In the genomic region with DNA sequence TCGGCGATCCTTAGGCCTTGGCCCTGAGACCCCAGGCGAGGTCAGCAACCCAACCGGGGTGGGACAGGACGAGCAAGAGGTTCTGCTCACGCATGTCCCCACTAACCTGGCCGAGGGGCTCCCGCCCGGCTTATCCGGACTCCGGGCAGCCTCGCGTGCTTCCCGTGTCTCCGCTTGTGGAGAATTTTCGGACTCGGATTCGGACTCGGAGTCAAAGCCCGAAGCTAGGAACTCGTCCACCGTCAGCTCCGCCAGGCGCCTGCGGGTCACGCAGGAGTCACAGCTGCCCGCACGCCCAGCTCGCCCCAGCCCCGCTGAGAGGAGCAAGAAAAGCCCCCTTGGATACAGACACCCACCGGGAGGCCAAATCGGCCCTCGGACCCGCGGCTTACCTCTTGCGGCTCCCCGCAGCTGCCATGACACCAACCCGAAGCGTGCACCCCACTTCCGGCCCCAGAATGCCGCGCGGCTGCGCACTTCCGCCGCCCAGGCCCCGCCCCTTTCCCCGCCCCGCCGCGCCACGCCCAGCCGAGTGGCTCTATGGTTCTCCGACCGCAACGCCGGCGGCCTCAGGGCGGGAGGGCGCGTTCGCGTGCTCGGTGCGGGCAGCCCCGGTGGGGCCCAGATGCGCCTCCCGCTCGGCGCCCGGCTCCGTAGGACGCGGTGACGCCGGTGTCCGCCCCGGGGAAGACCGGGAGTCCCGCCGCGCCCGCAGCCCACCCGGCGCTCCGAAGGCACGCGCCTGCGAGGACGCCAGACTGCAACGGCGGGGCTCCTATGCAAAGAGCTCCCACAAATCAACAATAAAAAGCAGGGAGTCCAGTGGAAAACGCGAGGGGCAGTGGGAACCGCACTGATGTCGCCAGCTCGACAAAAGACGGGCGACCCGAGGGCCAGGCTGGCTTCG, we compare ENCODE assay signal across 1 cellular context.
TF ChIP-seq lines count a peak whose summit lies in the region.

A gene (minus strand): TSS at position 434 of the 907 bp plus-strand sequence. CDS start 16 bp downstream, at position 418.

TF ChIP-seq in HEK293, 187 proteins besides CTCF, POLR2A, EP300 and RAD21 (continued from another document and continues in another):
- TF ChIP-seq SP3 (tag by site-specific recombination; IDR thresholded peaks at IDR 0.05) (peak; percentile 86), ZNF707 (tag by site-specific recombination; IDR thresholded peaks at IDR 0.05) (0 out of 2 replicates have a peak, but pooled peaks have one; percentile 42), ZNF416 (tag by site-specific recombination; IDR thresholded peaks at IDR 0.05) (no peak), ZNF248 (tag by site-specific recombination; IDR thresholded peaks at IDR 0.05) (no peak), ZNF571 (tag by site-specific recombination; IDR thresholded peaks at IDR 0.05) (no peak), MEIS1 (CRISPR knock-in tag; IDR thresholded peaks at IDR 0.05; ENCODE audit: borderline replicate concordance) (no peak), ZBTB8A (tag by site-specific recombination; IDR thresholded peaks at IDR 0.05) (peak; percentile 54), KLF8 (tag by site-specific recombination; IDR thresholded peaks at IDR 0.05) (peak; percentile 93), ZNF132 (tag by site-specific recombination; IDR thresholded peaks at IDR 0.05; ENCODE audit: borderline replicate concordance) (no peak), GLI4 (tag by site-specific recombination; IDR thresholded peaks at IDR 0.05) (no peak), ZNF24 (tag by site-specific recombination; IDR thresholded peaks at IDR 0.05) (no peak), ZNF23 (tag by site-specific recombination; IDR thresholded peaks at IDR 0.05; ENCODE audit: borderline replicate concordance) (no peak), ZNF610 (tag by site-specific recombination; IDR thresholded peaks at IDR 0.05; ENCODE audit: borderline replicate concordance) (no peak), ZNF169 (tag by site-specific recombination; IDR thresholded peaks at IDR 0.05) (no peak), ZNF843 (tag by site-specific recombination; IDR thresholded peaks at IDR 0.05) (peak; percentile 45; the same call in 1 of the 2 replicates), KLF16 (tag by site-specific recombination; IDR thresholded peaks at IDR 0.05) (peak; percentile 75), ZNF701 (tag by site-specific recombination; IDR thresholded peaks at IDR 0.05) (no peak), GLIS1 (tag by site-specific recombination; IDR thresholded peaks at IDR 0.05) (peak; percentile 55), ZBTB21 (tag by site-specific recombination; IDR thresholded peaks at IDR 0.05) (no peak), ZBTB1 (tag by site-specific recombination; IDR thresholded peaks at IDR 0.05) (no peak), ZFP37 (tag by site-specific recombination; IDR thresholded peaks at IDR 0.05) (no peak), WT1 (tag by site-specific recombination; IDR thresholded peaks at IDR 0.05) (0 out of 2 replicates have a peak, but pooled peaks have one; percentile 15), ZSCAN30 (tag by site-specific recombination; IDR thresholded peaks at IDR 0.05) (0 out of 2 replicates have a peak, but pooled peaks have one; percentile 47), ZNF354C (tag by site-specific recombination; IDR thresholded peaks at IDR 0.05; ENCODE audit: borderline replicate concordance, low read depth) (no peak), ZNF514 (tag by site-specific recombination; IDR thresholded peaks at IDR 0.05) (no peak), ZNF292 (tag by site-specific recombination; IDR thresholded peaks at IDR 0.05; ENCODE audit: borderline replicate concordance, low read depth) (no peak), ZNF335 (tag by site-specific recombination; conservative IDR thresholded peaks at IDR 0.05) (peak; percentile 70), FEZF1 (tag by site-specific recombination; IDR thresholded peaks at IDR 0.05) (no peak), ZNF677 (tag by site-specific recombination; IDR thresholded peaks at IDR 0.05) (no peak), ZNF202 (tag by site-specific recombination; IDR thresholded peaks at IDR 0.05; ENCODE audit: borderline replicate concordance) (no peak), ZIC2 (tag by site-specific recombination; IDR thresholded peaks at IDR 0.05) (peak; percentile 51; the same call in 1 of the 2 replicates)
- TF ChIP-seq, protein P1, sequence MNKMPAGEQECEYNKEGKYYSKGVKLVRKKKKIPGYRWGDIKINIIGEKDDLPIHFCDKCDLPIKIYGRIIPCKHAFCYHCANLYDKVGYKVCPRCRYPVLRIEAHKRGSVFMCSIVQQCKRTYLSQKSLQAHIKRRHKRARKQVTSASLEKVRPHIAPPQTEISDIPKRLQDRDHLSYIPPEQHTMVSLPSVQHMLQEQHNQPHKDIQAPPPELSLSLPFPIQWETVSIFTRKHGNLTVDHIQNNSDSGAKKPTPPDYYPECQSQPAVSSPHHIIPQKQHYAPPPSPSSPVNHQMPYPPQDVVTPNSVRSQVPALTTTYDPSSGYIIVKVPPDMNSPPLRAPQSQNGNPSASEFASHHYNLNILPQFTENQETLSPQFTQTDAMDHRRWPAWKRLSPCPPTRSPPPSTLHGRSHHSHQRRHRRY (tag by site-specific recombination; IDR thresholded peaks at IDR 0.05): no peak
- TF ChIP-seq, protein P2, sequence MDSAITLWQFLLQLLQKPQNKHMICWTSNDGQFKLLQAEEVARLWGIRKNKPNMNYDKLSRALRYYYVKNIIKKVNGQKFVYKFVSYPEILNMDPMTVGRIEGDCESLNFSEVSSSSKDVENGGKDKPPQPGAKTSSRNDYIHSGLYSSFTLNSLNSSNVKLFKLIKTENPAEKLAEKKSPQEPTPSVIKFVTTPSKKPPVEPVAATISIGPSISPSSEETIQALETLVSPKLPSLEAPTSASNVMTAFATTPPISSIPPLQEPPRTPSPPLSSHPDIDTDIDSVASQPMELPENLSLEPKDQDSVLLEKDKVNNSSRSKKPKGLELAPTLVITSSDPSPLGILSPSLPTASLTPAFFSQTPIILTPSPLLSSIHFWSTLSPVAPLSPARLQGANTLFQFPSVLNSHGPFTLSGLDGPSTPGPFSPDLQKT (IDR thresholded peaks at IDR 0.05; ENCODE audit: borderline replicate concordance, low read depth, low read length): peak; percentile 20; the same call in 1 of the 2 replicates
- TF ChIP-seq, protein P3, sequence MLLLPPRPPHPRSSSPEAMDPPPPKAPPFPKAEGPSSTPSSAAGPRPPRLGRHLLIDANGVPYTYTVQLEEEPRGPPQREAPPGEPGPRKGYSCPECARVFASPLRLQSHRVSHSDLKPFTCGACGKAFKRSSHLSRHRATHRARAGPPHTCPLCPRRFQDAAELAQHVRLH (tag by site-specific recombination; IDR thresholded peaks at IDR 0.05): peak; percentile 76; the same call in 1 of the 2 replicates
- TF ChIP-seq, protein P4, sequence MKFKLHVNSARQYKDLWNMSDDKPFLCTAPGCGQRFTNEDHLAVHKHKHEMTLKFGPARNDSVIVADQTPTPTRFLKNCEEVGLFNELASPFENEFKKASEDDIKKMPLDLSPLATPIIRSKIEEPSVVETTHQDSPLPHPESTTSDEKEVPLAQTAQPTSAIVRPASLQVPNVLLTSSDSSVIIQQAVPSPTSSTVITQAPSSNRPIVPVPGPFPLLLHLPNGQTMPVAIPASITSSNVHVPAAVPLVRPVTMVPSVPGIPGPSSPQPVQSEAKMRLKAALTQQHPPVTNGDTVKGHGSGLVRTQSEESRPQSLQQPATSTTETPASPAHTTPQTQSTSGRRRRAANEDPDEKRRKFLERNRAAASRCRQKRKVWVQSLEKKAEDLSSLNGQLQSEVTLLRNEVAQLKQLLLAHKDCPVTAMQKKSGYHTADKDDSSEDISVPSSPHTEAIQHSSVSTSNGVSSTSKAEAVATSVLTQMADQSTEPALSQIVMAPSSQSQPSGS (tag by site-specific recombination; IDR thresholded peaks at IDR 0.05; ENCODE audit: low read depth): no peak
- TF ChIP-seq, protein P5, sequence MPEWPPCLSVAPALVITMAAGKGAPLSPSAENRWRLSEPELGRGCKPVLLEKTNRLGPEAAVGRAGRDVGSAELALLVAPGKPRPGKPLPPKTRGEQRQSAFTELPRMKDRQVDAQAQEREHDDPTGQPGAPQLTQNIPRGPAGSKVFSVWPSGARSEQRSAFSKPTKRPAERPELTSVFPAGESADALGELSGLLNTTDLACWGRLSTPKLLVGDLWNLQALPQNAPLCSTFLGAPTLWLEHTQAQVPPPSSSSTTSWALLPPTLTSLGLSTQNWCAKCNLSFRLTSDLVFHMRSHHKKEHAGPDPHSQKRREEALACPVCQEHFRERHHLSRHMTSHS (tag by site-specific recombination; IDR thresholded peaks at IDR 0.05): 0 out of 2 replicates have a peak, but pooled peaks have one; percentile 18
- TF ChIP-seq, protein P6, sequence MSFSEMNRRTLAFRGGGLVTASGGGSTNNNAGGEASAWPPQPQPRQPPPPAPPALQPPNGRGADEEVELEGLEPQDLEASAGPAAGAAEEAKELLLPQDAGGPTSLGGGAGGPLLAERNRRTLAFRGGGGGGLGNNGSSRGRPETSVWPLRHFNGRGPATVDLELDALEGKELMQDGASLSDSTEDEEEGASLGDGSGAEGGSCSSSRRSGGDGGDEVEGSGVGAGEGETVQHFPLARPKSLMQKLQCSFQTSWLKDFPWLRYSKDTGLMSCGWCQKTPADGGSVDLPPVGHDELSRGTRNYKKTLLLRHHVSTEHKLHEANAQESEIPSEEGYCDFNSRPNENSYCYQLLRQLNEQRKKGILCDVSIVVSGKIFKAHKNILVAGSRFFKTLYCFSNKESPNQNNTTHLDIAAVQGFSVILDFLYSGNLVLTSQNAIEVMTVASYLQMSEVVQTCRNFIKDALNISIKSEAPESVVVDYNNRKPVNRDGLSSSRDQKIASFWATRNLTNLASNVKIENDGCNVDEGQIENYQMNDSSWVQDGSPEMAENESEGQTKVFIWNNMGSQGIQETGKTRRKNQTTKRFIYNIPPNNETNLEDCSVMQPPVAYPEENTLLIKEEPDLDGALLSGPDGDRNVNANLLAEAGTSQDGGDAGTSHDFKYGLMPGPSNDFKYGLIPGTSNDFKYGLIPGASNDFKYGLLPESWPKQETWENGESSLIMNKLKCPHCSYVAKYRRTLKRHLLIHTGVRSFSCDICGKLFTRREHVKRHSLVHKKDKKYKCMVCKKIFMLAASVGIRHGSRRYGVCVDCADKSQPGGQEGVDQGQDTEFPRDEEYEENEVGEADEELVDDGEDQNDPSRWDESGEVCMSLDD (tag by site-specific recombination; IDR thresholded peaks at IDR 0.05): peak; percentile 70
- TF ChIP-seq, protein P7, sequence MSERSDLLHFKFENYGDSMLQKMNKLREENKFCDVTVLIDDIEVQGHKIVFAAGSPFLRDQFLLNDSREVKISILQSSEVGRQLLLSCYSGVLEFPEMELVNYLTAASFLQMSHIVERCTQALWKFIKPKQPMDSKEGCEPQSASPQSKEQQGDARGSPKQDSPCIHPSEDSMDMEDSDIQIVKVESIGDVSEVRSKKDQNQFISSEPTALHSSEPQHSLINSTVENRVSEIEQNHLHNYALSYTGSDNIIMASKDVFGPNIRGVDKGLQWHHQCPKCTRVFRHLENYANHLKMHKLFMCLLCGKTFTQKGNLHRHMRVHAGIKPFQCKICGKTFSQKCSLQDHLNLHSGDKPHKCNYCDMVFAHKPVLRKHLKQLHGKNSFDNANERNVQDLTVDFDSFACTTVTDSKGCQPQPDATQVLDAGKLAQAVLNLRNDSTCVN (tag by site-specific recombination; optimal IDR thresholded peaks at IDR 0.05): peak; percentile 84
- TF ChIP-seq, protein P8, sequence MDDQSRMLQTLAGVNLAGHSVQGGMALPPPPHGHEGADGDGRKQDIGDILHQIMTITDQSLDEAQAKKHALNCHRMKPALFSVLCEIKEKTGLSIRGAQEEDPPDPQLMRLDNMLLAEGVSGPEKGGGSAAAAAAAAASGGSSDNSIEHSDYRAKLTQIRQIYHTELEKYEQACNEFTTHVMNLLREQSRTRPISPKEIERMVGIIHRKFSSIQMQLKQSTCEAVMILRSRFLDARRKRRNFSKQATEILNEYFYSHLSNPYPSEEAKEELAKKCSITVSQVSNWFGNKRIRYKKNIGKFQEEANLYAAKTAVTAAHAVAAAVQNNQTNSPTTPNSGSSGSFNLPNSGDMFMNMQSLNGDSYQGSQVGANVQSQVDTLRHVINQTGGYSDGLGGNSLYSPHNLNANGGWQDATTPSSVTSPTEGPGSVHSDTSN (CRISPR knock-in tag; IDR thresholded peaks at IDR 0.05): 0 out of 2 replicates have a peak, but pooled peaks have one; percentile 33
- TF ChIP-seq, protein P9, sequence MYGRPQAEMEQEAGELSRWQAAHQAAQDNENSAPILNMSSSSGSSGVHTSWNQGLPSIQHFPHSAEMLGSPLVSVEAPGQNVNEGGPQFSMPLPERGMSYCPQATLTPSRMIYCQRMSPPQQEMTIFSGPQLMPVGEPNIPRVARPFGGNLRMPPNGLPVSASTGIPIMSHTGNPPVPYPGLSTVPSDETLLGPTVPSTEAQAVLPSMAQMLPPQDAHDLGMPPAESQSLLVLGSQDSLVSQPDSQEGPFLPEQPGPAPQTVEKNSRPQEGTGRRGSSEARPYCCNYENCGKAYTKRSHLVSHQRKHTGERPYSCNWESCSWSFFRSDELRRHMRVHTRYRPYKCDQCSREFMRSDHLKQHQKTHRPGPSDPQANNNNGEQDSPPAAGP (tag by site-specific recombination; IDR thresholded peaks at IDR 0.05): peak; percentile 82; the same call in 1 of the 2 replicates
- TF ChIP-seq, protein P10, sequence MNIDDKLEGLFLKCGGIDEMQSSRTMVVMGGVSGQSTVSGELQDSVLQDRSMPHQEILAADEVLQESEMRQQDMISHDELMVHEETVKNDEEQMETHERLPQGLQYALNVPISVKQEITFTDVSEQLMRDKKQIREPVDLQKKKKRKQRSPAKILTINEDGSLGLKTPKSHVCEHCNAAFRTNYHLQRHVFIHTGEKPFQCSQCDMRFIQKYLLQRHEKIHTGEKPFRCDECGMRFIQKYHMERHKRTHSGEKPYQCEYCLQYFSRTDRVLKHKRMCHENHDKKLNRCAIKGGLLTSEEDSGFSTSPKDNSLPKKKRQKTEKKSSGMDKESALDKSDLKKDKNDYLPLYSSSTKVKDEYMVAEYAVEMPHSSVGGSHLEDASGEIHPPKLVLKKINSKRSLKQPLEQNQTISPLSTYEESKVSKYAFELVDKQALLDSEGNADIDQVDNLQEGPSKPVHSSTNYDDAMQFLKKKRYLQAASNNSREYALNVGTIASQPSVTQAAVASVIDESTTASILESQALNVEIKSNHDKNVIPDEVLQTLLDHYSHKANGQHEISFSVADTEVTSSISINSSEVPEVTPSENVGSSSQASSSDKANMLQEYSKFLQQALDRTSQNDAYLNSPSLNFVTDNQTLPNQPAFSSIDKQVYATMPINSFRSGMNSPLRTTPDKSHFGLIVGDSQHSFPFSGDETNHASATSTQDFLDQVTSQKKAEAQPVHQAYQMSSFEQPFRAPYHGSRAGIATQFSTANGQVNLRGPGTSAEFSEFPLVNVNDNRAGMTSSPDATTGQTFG (tag by site-specific recombination; IDR thresholded peaks at IDR 0.05; ENCODE audit: borderline replicate concordance): no peak
- TF ChIP-seq, protein P11, sequence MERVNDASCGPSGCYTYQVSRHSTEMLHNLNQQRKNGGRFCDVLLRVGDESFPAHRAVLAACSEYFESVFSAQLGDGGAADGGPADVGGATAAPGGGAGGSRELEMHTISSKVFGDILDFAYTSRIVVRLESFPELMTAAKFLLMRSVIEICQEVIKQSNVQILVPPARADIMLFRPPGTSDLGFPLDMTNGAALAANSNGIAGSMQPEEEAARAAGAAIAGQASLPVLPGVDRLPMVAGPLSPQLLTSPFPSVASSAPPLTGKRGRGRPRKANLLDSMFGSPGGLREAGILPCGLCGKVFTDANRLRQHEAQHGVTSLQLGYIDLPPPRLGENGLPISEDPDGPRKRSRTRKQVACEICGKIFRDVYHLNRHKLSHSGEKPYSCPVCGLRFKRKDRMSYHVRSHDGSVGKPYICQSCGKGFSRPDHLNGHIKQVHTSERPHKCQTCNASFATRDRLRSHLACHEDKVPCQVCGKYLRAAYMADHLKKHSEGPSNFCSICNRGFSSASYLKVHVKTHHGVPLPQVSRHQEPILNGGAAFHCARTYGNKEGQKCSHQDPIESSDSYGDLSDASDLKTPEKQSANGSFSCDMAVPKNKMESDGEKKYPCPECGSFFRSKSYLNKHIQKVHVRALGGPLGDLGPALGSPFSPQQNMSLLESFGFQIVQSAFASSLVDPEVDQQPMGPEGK (tag by site-specific recombination; IDR thresholded peaks at IDR 0.05): peak; percentile 38; the same call in 1 of the 2 replicates
